24 cellular contexts compared by ENCODE assay signal in genomic region chr16:360698-361336, GRCh38.
"Had no signal": no experiment of that assay in that cellular context is flagged by ENCODE, and none has a peak within 500 bp of the region (broad histone marks: within the 10 kb centered on the region; RNA-seq: fewer than 3 reads in every experiment).

No MANE protein-coding gene starts in this region.

- H3K4me3 Mint-ChIP-seq: activated CD4-positive, alpha-beta memory T cell treated with anti-CD3 and anti-CD28 coated beads for 36 hours; activated CD4-positive, alpha-beta T cell treated with anti-CD3 and anti-CD28 coated beads, Interleukin-2, amount 10 ng/mL, durations not matched to agents 7 days and 5 days; activated naive CD4-positive, alpha-beta T cell treated with anti-CD3 and anti-CD28 coated beads for 36 hours; activated naive CD8-positive, alpha-beta T cell; activated T-cell treated with anti-CD3 and anti-CD28 coated beads, Interleukin-2, amount 50 U/mL, for 4 hours; brain; central memory CD8-positive, alpha-beta T cell had no signal

- H3K27me3 Mint-ChIP-seq: activated CD4-positive, alpha-beta T cell treated with anti-CD3 and anti-CD28 coated beads, Interleukin-2, amount 10 ng/mL, durations not matched to agents 7 days and 5 days; activated naive CD8-positive, alpha-beta T cell; brain; central memory CD8-positive, alpha-beta T cell had no signal

- H3K27ac Mint-ChIP-seq: activated CD4-positive, alpha-beta memory T cell treated with anti-CD3 and anti-CD28 coated beads for 36 hours; activated CD4-positive, alpha-beta T cell treated with anti-CD3 and anti-CD28 coated beads, Interleukin-2, amount 10 ng/mL, durations not matched to agents 7 days and 5 days; activated naive CD4-positive, alpha-beta T cell treated with anti-CD3 and anti-CD28 coated beads for 36 hours; activated naive CD8-positive, alpha-beta T cell; T-cell had no signal

- DNase-seq: activated CD4-positive, alpha-beta memory T cell treated with anti-CD3 and anti-CD28 coated beads for 36 hours; activated CD4-positive, alpha-beta T cell treated with anti-CD3 and anti-CD28 coated beads, Interleukin-2, amount 10 ng/mL, durations not matched to agents 7 days and 5 days; activated CD4-positive, CD25-positive, alpha-beta regulatory T cell; activated CD8-positive, alpha-beta memory T cell treated with anti-CD3 and anti-CD28 coated beads for 24 hours; activated gamma-delta T cell; activated naive CD4-positive, alpha-beta T cell treated with anti-CD3 and anti-CD28 coated beads for 36 hours; activated T-cell treated with anti-CD3 and anti-CD28 coated beads, Interleukin-2, amount 50 U/mL, for 4 hours; NCI-H1092 treated with DMSO at 0.1 percent for 48 hours; NCI-H1417 treated with DMSO at 0.1 percent for 48 hours; NCI-H1694; NCI-H2029; NCI-H2171; NCI-H526; NK-92 treated with Interleukin-12 subunit alpha and Interleukin-12 subunit beta, amount 100 ng/mL, for 24 hours; OCI-M1; RPMI8226; T-cell; T-helper 2 cell; T1000 had no signal

- ATAC-seq: activated T-cell treated with anti-CD3 and anti-CD28 coated beads, Interleukin-2, amount 50 U/mL, for 4 hours; Panc1; Right ventricle myocardium inferior; T-cell had no signal

- H3K36me3 Mint-ChIP-seq: activated CD4-positive, alpha-beta memory T cell treated with anti-CD3 and anti-CD28 coated beads for 36 hours; activated naive CD8-positive, alpha-beta T cell; brain; T-cell had no signal

- H3K9me3 Mint-ChIP-seq: activated CD4-positive, alpha-beta memory T cell treated with anti-CD3 and anti-CD28 coated beads for 36 hours; activated CD4-positive, alpha-beta T cell treated with anti-CD3 and anti-CD28 coated beads, Interleukin-2, amount 10 ng/mL, durations not matched to agents 7 days and 5 days; activated naive CD4-positive, alpha-beta T cell treated with anti-CD3 and anti-CD28 coated beads for 36 hours; activated T-cell treated with anti-CD3 and anti-CD28 coated beads, Interleukin-2, amount 50 U/mL, for 4 hours; central memory CD8-positive, alpha-beta T cell; T-cell had no signal
